Comparison of ENCODE assay signal across 8 cellular contexts in the genomic region with DNA sequence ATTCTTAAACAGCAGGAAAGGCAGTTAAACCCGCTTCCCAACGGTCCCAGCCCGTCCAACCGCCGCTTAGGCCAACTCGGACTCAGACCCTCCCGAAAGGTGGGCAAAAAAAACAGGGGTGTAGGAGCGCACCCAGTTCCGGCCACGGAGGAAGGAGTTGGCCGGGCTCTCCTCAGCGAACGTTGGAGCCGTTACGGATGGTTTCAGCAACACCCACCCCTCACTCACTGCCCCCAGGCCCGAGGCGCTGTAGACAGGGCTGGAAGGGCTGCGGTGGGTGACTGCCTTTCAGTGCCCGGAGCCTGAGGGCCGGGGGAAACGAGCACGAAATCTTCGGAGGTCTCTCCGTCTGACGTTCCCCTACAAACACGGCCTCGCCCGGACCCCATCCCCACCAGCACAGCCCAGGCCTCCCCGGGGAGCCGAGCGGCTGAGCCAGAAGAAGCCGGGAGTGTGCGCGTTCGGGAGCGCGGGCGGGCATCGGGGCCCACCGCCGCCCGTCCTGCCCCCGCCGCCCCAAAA. TPM values are rescaled to one million over a fixed set of nuclear protein-coding genes. Genes with fewer than 3 reads are reported as not detected.
A peak's percentile ranks its signal among the peaks of the same experiment; 100 is the strongest.
DNase-seq lines count a peak whose midpoint lies in the region; ATAC-seq, FAIRE-seq and TF ChIP-seq lines count a peak whose summit lies in the region.

No MANE protein-coding gene starts in this region.

- in situ Hi-C loops in GM23248 (cut with MboI) = no loop called here

- DNase-seq in A549 (ENCODE audit: low read depth in 1 of 2, low spot score in 1 of 2) (peak in 1 of 2 experiments; percentile 27), GM23248 (peak; percentile 60), T-helper 22 cell (ENCODE audit: low read depth) (peak; percentile 3), dorsolateral prefrontal cortex (peak in 5 of 10 donors; percentile 10 to 48 (median 34)), lung microvascular endothelial cell (ENCODE audit: low read depth in 2 of 2) (peak; percentile 14 to 19), cortex of kidney (lab: John Stamatoyannopoulos, UW) (no peak), NCI-H187 treated with DMSO at 0.1 percent for 48 hours (lab: John Stamatoyannopoulos, UW) (no peak)
- DNase-seq in stimulated activated naive B cell treated with anti-CD40 and anti-IgM and Interleukin-4, amounts not matched to agents 10 μg/mL and 1 μg/mL and 100 μg/mL, for 72 hours = peak; percentile 8

- H3K4me2 ChIP-seq in A549 = peak overlapping the region; percentile 70
- H3K4me2 ChIP-seq in GM23248 (ENCODE audit: unreplicated experiment) = peak overlapping the region; percentile 98

- POLR2A ChIA-PET in A549 (lab: Yijun Ruan, JAX) = no interaction called here

- H2AFZ ChIP-seq in GM23248 = peak overlapping the region; percentile 28; the same call in 1 of the 2 replicates

- H3K36me3 ChIP-seq in GM23248 (ENCODE audit: low read depth) = no peaks in the 10 kb centered on the region

- peaks cover 35 to 70% of the 10 kb centered on the region in 2 donors for H3K4me1 Mint-ChIP-seq in stimulated activated naive B cell treated with anti-CD40 and anti-IgM and Interleukin-4, amounts not matched to agents 10 μg/mL and 1 μg/mL and 100 μg/mL, for 72 hours

- H3F3A ChIP-seq in GM23248 (ENCODE audit: insufficient read depth) = peaks cover 56% of the 10 kb centered on the region

- FAIRE-seq in A549 (lab: Jason Lieb, UNC) = no peak

- CTCF ChIA-PET in A549 (lab: Yijun Ruan, JAX) = no interaction called here

- H3K4me1 ChIP-seq in A549 = peaks cover 58% of the 10 kb centered on the region
- H3K4me1 ChIP-seq in GM23248 (ENCODE audit: insufficient read depth) = peaks cover 54% of the 10 kb centered on the region

- intact Hi-C loops in dorsolateral prefrontal cortex (cut with DNase I) = loop anchor here (5.0 to 10.0 kb wide), 3 partner anchors 55 to 198 kb away; partner anchors contain the start of gene TMEM183A (in 1 of the 2)

- peaks cover 60% of the 10 kb centered on the region for H3K79me2 ChIP-seq in GM23248 (ENCODE audit: insufficient read depth)

- peaks cover 37% of the 10 kb centered on the region for H4K20me1 ChIP-seq in GM23248 (ENCODE audit: insufficient read depth)

- peak overlapping the region; percentile 85 to 89 for H3K4me3 Mint-ChIP-seq in stimulated activated naive B cell treated with anti-CD40 and anti-IgM and Interleukin-4, amounts not matched to agents 10 μg/mL and 1 μg/mL and 100 μg/mL, for 72 hours

- TF ChIP-seq CTCF in A549 (IDR thresholded peaks at IDR 0.05) (no peak), dorsolateral prefrontal cortex (IDR thresholded peaks at IDR 0.05 in 54 of 56, conservative IDR thresholded peaks at IDR 0.05 in 2 of 56; ENCODE audit: low read depth in 1 of 56, partially characterized antibody in 56 of 56) (no peak)

- peak overlapping the region; percentile 98 for H3K9ac ChIP-seq in GM23248

- no peak for TF ChIP-seq RAD21 in A549 (conservative IDR thresholded peaks at IDR 0.05 in 1 of 2, IDR thresholded peaks at IDR 0.05 in 1 of 2)

- no peaks in the 10 kb centered on the region for H3K36me3 Mint-ChIP-seq in stimulated activated naive B cell treated with anti-CD40 and anti-IgM and Interleukin-4, amounts not matched to agents 10 μg/mL and 1 μg/mL and 100 μg/mL, for 72 hours

- no peaks in the 10 kb centered on the region for H3K9me2 ChIP-seq in GM23248 (ENCODE audit: insufficient read depth)

- no peaks in the 10 kb centered on the region for H3K9me3 ChIP-seq in A549
- no peaks in the 10 kb centered on the region for H3K9me3 ChIP-seq in GM23248 (ENCODE audit: low read depth)

- peak overlapping the region; percentile 89 for H3K27ac Mint-ChIP-seq in stimulated activated naive B cell treated with anti-CD40 and anti-IgM and Interleukin-4, amounts not matched to agents 10 μg/mL and 1 μg/mL and 100 μg/mL, for 72 hours

- TF ChIP-seq EP300 in A549 (IDR thresholded peaks at IDR 0.05) = no peak

- H3K27ac ChIP-seq in A549 (peak overlapping the region; percentile 96), GM23248 (peak overlapping the region; percentile 85), dorsolateral prefrontal cortex (peak overlapping the region in 44 of 59 donors; percentile 14 to 93 (median 83))

- H3K4me3 ChIP-seq in A549 (peak overlapping the region; percentile 96), GM23248 (peak overlapping the region; percentile 94), dorsolateral prefrontal cortex (peak overlapping the region; percentile 47 to 99 (median 94))

- H3K27me3 Mint-ChIP-seq in stimulated activated naive B cell treated with anti-CD40 and anti-IgM and Interleukin-4, amounts not matched to agents 10 μg/mL and 1 μg/mL and 100 μg/mL, for 72 hours = peaks cover 5 to 9% of the 10 kb centered on the region in 2 donors

- TF ChIP-seq POLR2A in A549 (IDR thresholded peaks at IDR 0.05; ENCODE audit: low read length) = no peak

- no peaks in the 10 kb centered on the region for H3K9me3 Mint-ChIP-seq in stimulated activated naive B cell treated with anti-CD40 and anti-IgM and Interleukin-4, amounts not matched to agents 10 μg/mL and 1 μg/mL and 100 μg/mL, for 72 hours

- H3K27me3 ChIP-seq in GM23248 (replicated peaks; ENCODE audit: insufficient read depth) = no peaks in the 10 kb centered on the region
- no peaks in the 10 kb centered on the region for H3K27me3 ChIP-seq in dorsolateral prefrontal cortex

- WGBS in A549 (ENCODE audit: missing lambda C conversion rate) = 2% methylated on average over 27 of the region's 44 CpGs
- 1 to 2% methylated on average over 23 to 36 of the region's 44 CpGs for WGBS in GM23248 (ENCODE audit: low coverage in 1 of 2, low lambda C conversion rate in 2 of 2, missing lambda C conversion rate in 2 of 2), 2 experiments

- peak; percentile 1 to 12; a peak in 3 of 6 replicates for ATAC-seq in A549
- ATAC-seq in stimulated activated naive B cell treated with anti-CD40 and anti-IgM and Interleukin-4, amounts not matched to agents 10 μg/mL and 1 μg/mL and 100 μg/mL, for 72 hours (replicated peaks) = peak in 1 of 2 donors; percentile 4

TF ChIP-seq in A549, 52 proteins besides CTCF, POLR2A, EP300 and RAD21:
- no peak for TF ChIP-seq EHF (CRISPR knock-in tag; IDR thresholded peaks at IDR 0.05)
- TF ChIP-seq JUN (IDR thresholded peaks at IDR 0.05) = 0 out of 5 replicates have a peak, but pooled peaks of 1 of the 2 experiments have one; percentile 17
TF ChIP-seq in A549: peak in this region for 1.

RNA-seq across cellular contexts. Expression of gene KDM5B, which starts 1.3 kb away (rescaled TPM):
- polyA plus RNA-seq in A549 (2011; rRNA removed) (44.3 and 45.1 TPM in 2 replicates), A549 (2017; fragmentation: RNase III; extraction: RNeasy Plus Mini Kit Qiagen cat#74134 plus additional on column Dnase treatment) (14.1 to 16.4 TPM (median 15.8 TPM) in 3 replicates), GM23248 (2016; fragmentation: Nextera tagmentation; extraction: Ambion mirVana) (74.4 and 79.5 TPM in 2 replicates)
- 7.3 and 7.9 TPM in 2 replicates for polyA plus RNA-seq in A549 (2012; cell fraction: cytosol; rRNA removed)
- 11.2 and 18.0 TPM in 2 replicates for polyA plus RNA-seq in A549 (2012; cell fraction: nucleus; rRNA removed)
- polyA minus RNA-seq in A549 (2011; rRNA and poly(A)+ RNA removed) = 84.5 and 89.4 TPM in 2 replicates
- 64.3 and 74.7 TPM in 2 replicates for total RNA-seq in GM23248 (2014; rRNA removed; shearing (Covaris generic))
- total RNA-seq in dorsolateral prefrontal cortex (100 to 1,000 TPM in 1 of 120 experiments, 10 to 100 TPM in 119; 44.3 to 113 (median 69.3) TPM), lung microvascular endothelial cell (46.2 and 54.0 TPM in 2 replicates)

RNA-seq across cellular contexts. Expression of gene PCAT6, which starts 3.8 kb away (rescaled TPM):
- polyA plus RNA-seq in A549 (2011; rRNA removed) (2.3 and 3.5 TPM in 2 replicates), A549 (2017; fragmentation: RNase III; extraction: RNeasy Plus Mini Kit Qiagen cat#74134 plus additional on column Dnase treatment) (1.9 to 3.1 TPM (median 2.4 TPM) in 3 replicates), GM23248 (2016; fragmentation: Nextera tagmentation; extraction: Ambion mirVana) (9.4 and 13.9 TPM in 2 replicates)
- polyA plus RNA-seq in A549 (2012; cell fraction: cytosol; rRNA removed) = 1.9 and 3.2 TPM in 2 replicates
- polyA plus RNA-seq in A549 (2012; cell fraction: nucleus; rRNA removed) = 3.1 TPM in 2 replicates
- polyA minus RNA-seq in A549 (2011; rRNA and poly(A)+ RNA removed) = 0.49 and 2.5 TPM in 2 replicates
- total RNA-seq in GM23248 (2014; rRNA removed; shearing (Covaris generic)) = not detected in 2 replicates
- total RNA-seq in dorsolateral prefrontal cortex (10 to 100 TPM in 1 of 120 experiments, 1 to 10 TPM in 110, under 1 TPM in 2, not detected in 7; 0.81 to 10.0 (median 2.3) TPM), lung microvascular endothelial cell (not detected in 2 replicates)

Comparison
In these comparisons a context has a peak if more than half of its experiments do, and no peak if none do; other contexts are left out.
1. DNase-seq: peak in GM23248 (single experiment), T-helper 22 cell (single experiment), lung microvascular endothelial cell (2 of 2) and stimulated activated naive B cell treated with anti-CD40 and anti-IgM and Interleukin-4, amounts not matched to agents 10 μg/mL and 1 μg/mL and 100 μg/mL, for 72 hours (single experiment); none in cortex of kidney (single experiment) and NCI-H187 treated with DMSO at 0.1 percent for 48 hours (single experiment).
2. Peak in every context shown above with its lines, with median percentiles within 50 percentile points of each other: H3K27ac ChIP-seq and H3K4me3 ChIP-seq.